Comparison of ENCODE assay signal across 17 cellular contexts in the genomic region with DNA sequence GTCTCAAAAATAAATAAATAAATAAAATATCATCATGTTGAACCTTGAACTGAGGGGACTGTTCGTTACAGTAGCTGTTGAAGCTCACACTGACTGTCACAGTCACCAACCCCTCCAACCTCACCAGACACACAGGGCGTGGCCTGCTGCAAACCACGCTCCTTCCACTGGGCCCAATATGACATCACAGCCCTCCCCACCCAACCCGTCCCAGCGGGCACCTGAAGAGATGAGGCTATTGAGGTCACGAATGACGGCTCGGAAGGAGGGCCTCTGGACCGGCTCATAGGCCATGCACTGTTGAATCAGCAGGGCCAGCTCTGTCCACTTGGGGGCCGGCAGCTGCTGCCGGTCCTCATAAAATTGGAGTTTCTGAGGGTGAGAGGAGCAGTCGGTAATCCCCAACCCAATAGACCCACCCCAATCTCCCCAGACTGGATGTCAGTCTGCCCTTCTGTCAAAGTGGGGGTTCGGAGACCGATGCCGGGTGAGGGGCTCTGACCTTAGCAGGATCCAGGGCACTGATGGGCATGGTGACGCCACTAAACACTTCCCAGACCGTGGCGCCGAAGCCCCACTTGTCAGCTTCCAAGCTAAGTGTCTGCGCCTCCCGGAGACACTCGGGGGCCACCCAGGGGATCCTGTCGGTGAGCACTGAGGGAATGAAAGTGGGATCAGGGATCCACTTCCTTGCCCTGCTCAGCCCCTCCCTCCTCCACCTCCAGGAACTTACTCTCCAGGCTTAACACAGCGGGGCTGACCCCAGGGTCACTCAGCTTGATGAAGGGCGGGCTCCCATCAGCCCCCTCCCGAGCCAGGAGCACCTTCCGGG. TPM values are rescaled to one million over a fixed set of nuclear protein-coding genes. Genes with fewer than 3 reads are reported as not detected.
DNase-seq lines count a peak whose midpoint lies in the region; ATAC-seq, FAIRE-seq and TF ChIP-seq lines count a peak whose summit lies in the region.
"Had no signal": no experiment of that assay in that cellular context is flagged by ENCODE, and none has a peak within 500 bp of the region (broad histone marks: within the 10 kb centered on the region; RNA-seq: fewer than 3 reads in every experiment).

No MANE protein-coding gene starts in this region.

- no peaks in the 10 kb centered on the region for H3K9me3 Mint-ChIP-seq in stimulated activated naive CD8-positive, alpha-beta T cell treated with anti-CD3 and anti-CD28 coated beads, Interleukin-15, amount 100 ng/mL, for 72 hours
- H3K9me3 Mint-ChIP-seq in HFFc6, result no peaks in the 10 kb centered on the region

- H3K4me1 ChIP-seq in H1 (replicated peaks in 1 of 4; ENCODE audit: control insufficient read depth in 3 of 4, insufficient read depth in 4 of 4, low read length in 3 of 4), result peaks cover 0 to 15% (median 4%) of the 10 kb centered on the region in 4 experiments; a peak in 6 of 7 replicates
- H3K4me1 ChIP-seq: adrenal gland, SJSA1 had no signal

- H2BK12ac ChIP-seq in H1 (ENCODE audit: low read depth, low read length), result no peak overlapping the region; the same call in 1 of the 2 replicates

- H3K9ac ChIP-seq in H1 (replicated peaks in 1 of 4; ENCODE audit: extremely low read depth in 1 of 4, low read depth in 3 of 4, low read length in 3 of 4), result no peak overlapping the region

- no peak overlapping the region for H3K4me3 Mint-ChIP-seq in stimulated activated naive CD8-positive, alpha-beta T cell treated with anti-CD3 and anti-CD28 coated beads, Interleukin-15, amount 100 ng/mL, for 72 hours
- H3K4me3 Mint-ChIP-seq in HFFc6, result no peak overlapping the region
- H3K4me3 Mint-ChIP-seq: CD14-positive monocyte had no signal

- no peak overlapping the region for H3K23ac ChIP-seq in H1 (ENCODE audit: insufficient read length)

- no peaks in the 10 kb centered on the region for H3K36me3 ChIP-seq in H1 (ENCODE audit: control insufficient read depth in 2 of 4, insufficient read depth in 4 of 4, low read length in 3 of 4)

- no peaks in the 10 kb centered on the region for H3K27me3 Mint-ChIP-seq in stimulated activated naive CD8-positive, alpha-beta T cell treated with anti-CD3 and anti-CD28 coated beads, Interleukin-15, amount 100 ng/mL, for 72 hours
- H3K27me3 Mint-ChIP-seq in HFFc6 (ENCODE audit: insufficient read depth), result peaks cover 16% of the 10 kb centered on the region

- peak; percentile 20 to 42; a peak in 3 of 4 replicates for TF ChIP-seq RAD21 in H1 (IDR thresholded peaks at IDR 0.05 in 1 of 2, conservative IDR thresholded peaks at IDR 0.05 in 1 of 2; ENCODE audit: low read depth in 2 of 2, low read length in 2 of 2)

- TF ChIP-seq POLR2A in H1 (IDR thresholded peaks at IDR 0.05; ENCODE audit: control extremely low read depth in 1 of 2, low read depth in 2 of 2, low read length in 2 of 2), result no peak

- no peak overlapping the region for H2BK5ac ChIP-seq in H1 (ENCODE audit: low read depth, low read length)

- peaks cover 5% of the 10 kb centered on the region; the same call in 1 of the 2 replicates for H3K23me2 ChIP-seq in H1 (ENCODE audit: low read depth, low read length)

- FAIRE-seq in H1 (lab: Jason Lieb, UNC), result no peak

- H4K5ac ChIP-seq in H1 (ENCODE audit: insufficient read length, low read depth, low read length), result no peak overlapping the region

- H3K18ac ChIP-seq in H1 (ENCODE audit: extremely low read depth, low read length), result no peak overlapping the region

- no peaks in the 10 kb centered on the region for H3K79me1 ChIP-seq in H1 (ENCODE audit: low read depth, low read length)

- H3K79me2 ChIP-seq in H1 (ENCODE audit: control insufficient read depth in 1 of 2, insufficient read depth in 2 of 2, low read length in 2 of 2), result no peaks in the 10 kb centered on the region

- peaks cover 0 to 5% of the 10 kb centered on the region in 2 experiments for H4K20me1 ChIP-seq in H1 (replicated peaks in 1 of 2; ENCODE audit: control insufficient read depth in 1 of 2, insufficient read depth in 2 of 2, low read length in 2 of 2)

- POLR2A ChIA-PET in H1 (lab: Charles Lee; ENCODE audit: partially characterized antibody), result interaction anchor here (1.2 to 12.5 kb wide), 2 partner anchors 28 to 98 kb away, joined by 4 to 133 read pairs; partner anchors contain the start of genes CCDC124 and RPL18A
- POLR2A ChIA-PET in HEK293T (lab: Yijun Ruan, JAX), result interaction anchor here (1.2 to 3.0 kb wide), 2 partner anchors 25 to 228 kb away, joined by 3 to 11 read pairs; partner anchors contain the start of gene RPL18A

- H3K4me1 Mint-ChIP-seq in stimulated activated naive CD8-positive, alpha-beta T cell treated with anti-CD3 and anti-CD28 coated beads, Interleukin-15, amount 100 ng/mL, for 72 hours, result peaks cover 27% of the 10 kb centered on the region
- no peaks in the 10 kb centered on the region for H3K4me1 Mint-ChIP-seq in HFFc6 (ENCODE audit: low read depth)
- H3K4me1 Mint-ChIP-seq: CD14-positive monocyte had no signal

- CTCF ChIA-PET in H1 (lab: Charles Lee; ENCODE audit: partially characterized antibody) (interaction anchor here (0.7 to 3.7 kb wide), 12 partner anchors 9 to 99 kb away, joined by 3 to 19 read pairs (median 5); partner anchors contain the start of genes B3GNT3, CCDC124 and JAK3), HEK293T (lab: Yijun Ruan, JAX) (interaction anchor here (0.6 kb wide), 1 partner anchor 82 kb away, joined by 3 read pairs; no protein-coding TSS in a partner anchor)

- H2BK120ac ChIP-seq in H1 (replicated peaks; ENCODE audit: low read depth, low read length), result no peak overlapping the region

- H2AFZ ChIP-seq in H1 (ENCODE audit: low read length), result no peak overlapping the region

- H3K14ac ChIP-seq in H1 (ENCODE audit: insufficient read length), result no peak overlapping the region

- no peaks in the 10 kb centered on the region for H3K9me3 ChIP-seq in H1 (ENCODE audit: insufficient read depth in 2 of 2, low read depth in 1 of 2, low read length in 1 of 2)
- H3K9me3 ChIP-seq: adrenal gland, heart right ventricle, mucosa of descending colon, SJSA1, suprapubic skin had no signal

- no peak overlapping the region for H3K4me2 ChIP-seq in H1 (ENCODE audit: insufficient read depth in 1 of 2, low read depth in 2 of 2, low read length in 2 of 2)

- no peak overlapping the region for H4K91ac ChIP-seq in H1 (replicated peaks; ENCODE audit: insufficient read length, low read length)

- H3K4ac ChIP-seq in H1 (replicated peaks; ENCODE audit: insufficient read length, low read depth, low read length), result no peak overlapping the region

- no peaks in the 10 kb centered on the region for H3K36me3 Mint-ChIP-seq in HFFc6 (ENCODE audit: low read depth)

- WGBS in H1 (ENCODE audit: extremely low coverage in 1 of 2, insufficient coverage in 1 of 2, insufficient read length in 1 of 2, insufficient replicate concordance in 2 of 2, low coverage in 1 of 2, low lambda C conversion rate in 2 of 2, missing lambda C conversion rate in 1 of 2), 2 experiments, result 75% methylated on average over 27 of the region's 27 CpGs; no CpG with 5 or more reads in 1 of the 2 experiments

- H2AK5ac ChIP-seq in H1 (ENCODE audit: low read depth, low read length), result no peak overlapping the region; the same call in 1 of the 2 replicates

- no peak for TF ChIP-seq EP300 in H1 (IDR thresholded peaks at IDR 0.05; ENCODE audit: borderline replicate concordance in 1 of 2, low read depth in 2 of 2, low read length in 2 of 2)

- no peak overlapping the region for H3K56ac ChIP-seq in H1 (replicated peaks; ENCODE audit: insufficient read length, low read depth, low read length)

- H2BK15ac ChIP-seq in H1 (ENCODE audit: low read length), result no peak overlapping the region

- no peak for DNase-seq in stimulated activated naive CD8-positive, alpha-beta T cell treated with anti-CD3 and anti-CD28 coated beads, Interleukin-15, amount 100 ng/mL, for 72 hours
- DNase-seq in stimulated activated naive CD8-positive, alpha-beta T cell treated with anti-CD3 and anti-CD28 coated beads, Interleukin-15, Interleukin-2, amounts not matched to agents 100 U/mL and 50 U/mL, for 24 hours, result no peak
- DNase-seq in HFFc6, result no peak
- peak in 1 of 2 experiments; percentile 55 for DNase-seq in H1 (ENCODE audit: low read depth in 1 of 2, low spot score in 2 of 2)
- no peak for DNase-seq in HEK293T (ENCODE audit: extremely low spot score)
- no peak for DNase-seq in cerebellar nuclear complex (lab: John Stamatoyannopoulos, UW)
- DNase-seq: activated CD8-positive, alpha-beta memory T cell treated with anti-CD3 and anti-CD28 coated beads, Interleukin-2, amount 50 U/mL, for 48 hours; adrenal gland; heart right ventricle; mucosa of descending colon; NCI-H1092; stimulated activated CD4-positive, alpha-beta T cell treated with anti-CD3 and anti-CD28 coated beads, Interleukin-15, amount 100 ng/mL, for 24 hours had no signal

- H3K27ac Mint-ChIP-seq in stimulated activated naive CD8-positive, alpha-beta T cell treated with anti-CD3 and anti-CD28 coated beads, Interleukin-15, amount 100 ng/mL, for 72 hours, result peak overlapping the region; percentile 40 to 75
- H3K27ac Mint-ChIP-seq in HFFc6, result no peak overlapping the region

- TF ChIP-seq CTCF in HFFc6 (IDR thresholded peaks at IDR 0.05), result peak; percentile 40
- peak; percentile 38 to 43 (median 42); a peak in 3 of 4 replicates for TF ChIP-seq CTCF in H1 (IDR thresholded peaks at IDR 0.05; ENCODE audit: control extremely low read depth in 1 of 3, insufficient read depth in 1 of 3, low read depth in 1 of 3, low read length in 3 of 3)

- H4K8ac ChIP-seq in H1 (ENCODE audit: extremely low read depth, insufficient read depth, low read length), result no peak overlapping the region

- peak; percentile 35 for ATAC-seq in stimulated activated naive CD8-positive, alpha-beta T cell treated with anti-CD3 and anti-CD28 coated beads, Interleukin-15, amount 100 ng/mL, for 72 hours
- no peak for ATAC-seq in stimulated activated naive CD8-positive, alpha-beta T cell treated with anti-CD3 and anti-CD28 coated beads, Interleukin-15, Interleukin-2, amounts not matched to agents 100 U/mL and 50 U/mL, for 24 hours
- ATAC-seq in HG03354 (IDR thresholded peaks at IDR 0.05; ENCODE audit: poor library complexity, severe bottlenecking, unreplicated experiment), result no peak
- ATAC-seq: heart right ventricle, mucosa of descending colon had no signal

- no peak overlapping the region for H2BK20ac ChIP-seq in H1 (ENCODE audit: low read length)

- no peak overlapping the region for H3K27ac ChIP-seq in H1 (ENCODE audit: low read depth, low read length)
- H3K27ac ChIP-seq: adrenal gland, heart right ventricle, SJSA1, suprapubic skin had no signal

- H3K4me3 ChIP-seq in H1 (ENCODE audit: extremely low read depth in 1 of 4, insufficient read depth in 2 of 4, low read depth in 3 of 4, low read length in 4 of 4), result no peak overlapping the region
- H3K4me3 ChIP-seq: adrenal gland, heart right ventricle, mucosa of descending colon, SJSA1, suprapubic skin had no signal

- no peaks in the 10 kb centered on the region; a peak in 1 of 7 replicates for H3K27me3 ChIP-seq in H1 (replicated peaks in 1 of 4; ENCODE audit: control insufficient read depth in 3 of 4, extremely low read depth in 1 of 4, insufficient read depth in 3 of 4, low read length in 3 of 4)
- H3K27me3 ChIP-seq: adrenal gland, SJSA1 had no signal

RNA-seq across cellular contexts. Expression of gene JAK3, which starts 13.2 kb away (rescaled TPM):
- under 1 TPM; 0.30 to 1.00 (median 0.40) TPM for total RNA-seq in HFFc6 (2021; fragmentation: NEBNext Ultra II Directional; extraction: Animal tissue kit (Norgen Biotek cat#: 25700))
- 3.2 and 4.0 TPM in 2 replicates for total RNA-seq in H1 (2021; fragmentation: NEBNext Ultra II Directional; extraction: Animal tissue kit (Norgen Biotek cat#: 25700))
- 4.7 TPM in 2 replicates for polyA plus RNA-seq in H1 (2011; rRNA removed)
- 3.2 TPM for polyA plus RNA-seq in H1 (2011; cell fraction: cytosol; rRNA removed)
- 4.1 TPM for polyA plus RNA-seq in H1 (2011; cell fraction: nucleus; rRNA removed)
- polyA plus RNA-seq in H1 (2012, experiment 1 of 2), result 2.1 to 3.0 TPM (median 2.5 TPM) in 4 replicates
- polyA plus RNA-seq in H1 (2012, experiment 2 of 2), result 1.9 TPM
- polyA plus RNA-seq in H1 (2013, experiment 1 of 2), result 3.3 TPM
- polyA plus RNA-seq in H1 (2013, experiment 2 of 2), result 3.3 TPM
- 3.8 and 4.4 TPM in 2 replicates for polyA minus RNA-seq in H1 (2011; rRNA and poly(A)+ RNA removed)
- polyA minus RNA-seq in H1 (2011; cell fraction: cytosol; rRNA and poly(A)+ RNA removed), result 3.1 TPM
- 2.7 TPM for polyA minus RNA-seq in H1 (2011; cell fraction: nucleus; rRNA and poly(A)+ RNA removed)

RNA-seq across cellular contexts. Expression of gene INSL3, which starts 13.2 kb away (rescaled TPM):
- total RNA-seq in HFFc6 (2021; fragmentation: NEBNext Ultra II Directional; extraction: Animal tissue kit (Norgen Biotek cat#: 25700)), result not detected
- 0.41 and 1.2 TPM in 2 replicates for total RNA-seq in H1 (2021; fragmentation: NEBNext Ultra II Directional; extraction: Animal tissue kit (Norgen Biotek cat#: 25700))
- polyA plus RNA-seq in H1 (2011; rRNA removed), result 1.1 and 1.5 TPM in 2 replicates
- polyA plus RNA-seq in H1 (2011; cell fraction: cytosol; rRNA removed), result 0.44 TPM
- 1.9 TPM for polyA plus RNA-seq in H1 (2011; cell fraction: nucleus; rRNA removed)
- polyA plus RNA-seq in H1 (2012, experiment 1 of 2), result 1.2 to 1.5 TPM (median 1.4 TPM) in 3 of 4 replicates, not detected in the other
- 1.00 TPM for polyA plus RNA-seq in H1 (2012, experiment 2 of 2)
- polyA plus RNA-seq in H1 (2013, experiment 1 of 2), result 0.87 TPM
- 1.1 TPM for polyA plus RNA-seq in H1 (2013, experiment 2 of 2)
- polyA minus RNA-seq in H1 (2011; rRNA and poly(A)+ RNA removed), result 0.69 and 0.71 TPM in 2 replicates
- polyA minus RNA-seq in H1 (2011; cell fraction: cytosol; rRNA and poly(A)+ RNA removed), result 1.8 TPM
- not detected for polyA minus RNA-seq in H1 (2011; cell fraction: nucleus; rRNA and poly(A)+ RNA removed)
- total RNA-seq: heart right ventricle, mucosa of descending colon, posterior vena cava, SJSA1, suprapubic skin had no signal

RNA-seq across cellular contexts. Expression of gene RPL18A, which starts 25.1 kb away (rescaled TPM):
- total RNA-seq in HFFc6 (2021; fragmentation: NEBNext Ultra II Directional; extraction: Animal tissue kit (Norgen Biotek cat#: 25700)), result 1,000 to 10,000 TPM; 1,774 to 2,038 (median 1,892) TPM
- total RNA-seq in H1 (2021; fragmentation: NEBNext Ultra II Directional; extraction: Animal tissue kit (Norgen Biotek cat#: 25700)), result 2,749 and 2,894 TPM in 2 replicates
- 3,938 and 5,258 TPM in 2 replicates for polyA plus RNA-seq in H1 (2011; rRNA removed)
- polyA plus RNA-seq in H1 (2011; cell fraction: cytosol; rRNA removed), result 4,102 TPM
- polyA plus RNA-seq in H1 (2011; cell fraction: nucleus; rRNA removed), result 3,741 TPM
- polyA plus RNA-seq in H1 (2012, experiment 1 of 2), result 2,900 to 4,037 TPM (median 3,755 TPM) in 4 replicates
- polyA plus RNA-seq in H1 (2012, experiment 2 of 2), result 5,025 TPM
- polyA plus RNA-seq in H1 (2013, experiment 1 of 2), result 2,492 TPM
- 2,474 TPM for polyA plus RNA-seq in H1 (2013, experiment 2 of 2)
- polyA minus RNA-seq in H1 (2011; rRNA and poly(A)+ RNA removed), result 555 and 636 TPM in 2 replicates
- 2,052 TPM for polyA minus RNA-seq in H1 (2011; cell fraction: cytosol; rRNA and poly(A)+ RNA removed)
- 752 TPM for polyA minus RNA-seq in H1 (2011; cell fraction: nucleus; rRNA and poly(A)+ RNA removed)

RNA-seq across cellular contexts. Expression of gene SLC5A5, which starts 37.2 kb away (rescaled TPM):
- total RNA-seq in HFFc6 (2021; fragmentation: NEBNext Ultra II Directional; extraction: Animal tissue kit (Norgen Biotek cat#: 25700)), result not detected
- 1.2 and 1.5 TPM in 2 replicates for total RNA-seq in H1 (2021; fragmentation: NEBNext Ultra II Directional; extraction: Animal tissue kit (Norgen Biotek cat#: 25700))
- polyA plus RNA-seq in H1 (2011; rRNA removed), result 1.8 and 2.2 TPM in 2 replicates
- polyA plus RNA-seq in H1 (2011; cell fraction: cytosol; rRNA removed), result 1.8 TPM
- polyA plus RNA-seq in H1 (2011; cell fraction: nucleus; rRNA removed), result 3.6 TPM
- polyA plus RNA-seq in H1 (2012, experiment 1 of 2), result 0.98 to 2.3 TPM (median 1.7 TPM) in 4 replicates
- polyA plus RNA-seq in H1 (2012, experiment 2 of 2), result 1.1 TPM
- polyA plus RNA-seq in H1 (2013, experiment 1 of 2), result 1.4 TPM
- 1.7 TPM for polyA plus RNA-seq in H1 (2013, experiment 2 of 2)
- polyA minus RNA-seq in H1 (2011; rRNA and poly(A)+ RNA removed), result 1.4 and 1.9 TPM in 2 replicates
- polyA minus RNA-seq in H1 (2011; cell fraction: cytosol; rRNA and poly(A)+ RNA removed), result 3.1 TPM
- 2.7 TPM for polyA minus RNA-seq in H1 (2011; cell fraction: nucleus; rRNA and poly(A)+ RNA removed)
- total RNA-seq: adrenal gland, posterior vena cava, SJSA1, suprapubic skin had no signal
- polyA plus RNA-seq: CD14-positive monocyte, heart right ventricle had no signal

RNA-seq across cellular contexts. Expression of gene B3GNT3, which starts 39.6 kb away (rescaled TPM):
- not detected for total RNA-seq in HFFc6 (2021; fragmentation: NEBNext Ultra II Directional; extraction: Animal tissue kit (Norgen Biotek cat#: 25700))
- total RNA-seq in H1 (2021; fragmentation: NEBNext Ultra II Directional; extraction: Animal tissue kit (Norgen Biotek cat#: 25700)), result 1.5 and 1.8 TPM in 2 replicates
- polyA plus RNA-seq in H1 (2011; rRNA removed), result 1.5 and 2.1 TPM in 2 replicates
- polyA plus RNA-seq in H1 (2011; cell fraction: cytosol; rRNA removed), result 0.96 TPM
- polyA plus RNA-seq in H1 (2011; cell fraction: nucleus; rRNA removed), result 1.6 TPM
- polyA plus RNA-seq in H1 (2012, experiment 1 of 2), result 0.86 to 2.0 TPM (median 1.5 TPM) in 4 replicates
- 1.5 TPM for polyA plus RNA-seq in H1 (2012, experiment 2 of 2)
- polyA plus RNA-seq in H1 (2013, experiment 1 of 2), result 2.6 TPM
- 2.9 TPM for polyA plus RNA-seq in H1 (2013, experiment 2 of 2)
- 1.4 and 1.5 TPM in 2 replicates for polyA minus RNA-seq in H1 (2011; rRNA and poly(A)+ RNA removed)
- polyA minus RNA-seq in H1 (2011; cell fraction: cytosol; rRNA and poly(A)+ RNA removed), result 1.6 TPM
- 0.60 TPM for polyA minus RNA-seq in H1 (2011; cell fraction: nucleus; rRNA and poly(A)+ RNA removed)
- total RNA-seq: heart right ventricle, SJSA1 had no signal
- polyA plus RNA-seq: CD14-positive monocyte, heart right ventricle had no signal
